Comparison of ENCODE assay signal across 8 cellular contexts in genomic region chr22:42369250-42370041, GRCh38.
DNase-seq lines count a peak whose midpoint lies in the region; ATAC-seq and TF ChIP-seq lines count a peak whose summit lies in the region.

No MANE protein-coding gene starts in this region.

- CTCF ChIA-PET in RWPE1 (lab: Yijun Ruan, JAX): interaction anchor here (1.6 kb wide), 1 partner anchor 68 kb away, joined by 6 read pairs; no protein-coding TSS in a partner anchor

- peaks cover 32% of the 10 kb centered on the region for H3K79me2 ChIP-seq in GM23338 (replicated peaks; ENCODE audit: insufficient read depth)

- H3K27me3 Mint-ChIP-seq in GM23338 (ENCODE audit: insufficient read depth, low read depth, poor library complexity) (peaks cover 32% of the 10 kb centered on the region), neural crest cell (ENCODE audit: low read depth) (peaks cover 75% of the 10 kb centered on the region)
- H3K27me3 Mint-ChIP-seq in stimulated activated naive CD8-positive, alpha-beta T cell treated with anti-CD3 and anti-CD28 coated beads, Interleukin-15, amount 100 ng/mL, for 72 hours: peaks cover 45% of the 10 kb centered on the region

- no peaks in the 10 kb centered on the region; the same call in 1 of the 2 replicates for H3K36me3 ChIP-seq in GM23338 (ENCODE audit: insufficient read depth)

- H3K9me2 ChIP-seq in GM23338 (ENCODE audit: insufficient read depth): no peaks in the 10 kb centered on the region

- H3K27ac Mint-ChIP-seq in GM23338 (no peak overlapping the region; the same call in 1 of the 2 replicates), neural crest cell (ENCODE audit: unreplicated experiment) (no peak overlapping the region)
- peak overlapping the region in 1 of 2 donors; percentile 79 for H3K27ac Mint-ChIP-seq in stimulated activated naive CD8-positive, alpha-beta T cell treated with anti-CD3 and anti-CD28 coated beads, Interleukin-15, amount 100 ng/mL, for 72 hours

- peak overlapping the region; percentile 34; the same call in 1 of the 2 replicates for H2AFZ ChIP-seq in GM23338

- no peaks in the 10 kb centered on the region; the same call in 1 of the 2 replicates for H4K20me1 ChIP-seq in GM23338 (replicated peaks; ENCODE audit: insufficient read depth)

- H3K4me3 Mint-ChIP-seq in GM23338 (peak overlapping the region; percentile 76), neural crest cell (peak overlapping the region; percentile 86)
- peak overlapping the region; percentile 75 to 87 for H3K4me3 Mint-ChIP-seq in stimulated activated naive CD8-positive, alpha-beta T cell treated with anti-CD3 and anti-CD28 coated beads, Interleukin-15, amount 100 ng/mL, for 72 hours

- peak; percentile 69 for ATAC-seq in GM23338
- peak; percentile 98 for ATAC-seq in stimulated activated naive CD8-positive, alpha-beta T cell treated with anti-CD3 and anti-CD28 coated beads, Interleukin-15, amount 100 ng/mL, for 72 hours

- H3F3A ChIP-seq in GM23338 (replicated peaks; ENCODE audit: low read depth): peaks cover 28% of the 10 kb centered on the region

- H3K36me3 Mint-ChIP-seq in GM23338 (ENCODE audit: low read depth) (no peaks in the 10 kb centered on the region), neural crest cell (ENCODE audit: low read depth) (no peaks in the 10 kb centered on the region)

- TF ChIP-seq CTCF in GM23338 (conservative IDR thresholded peaks at IDR 0.05; ENCODE audit: low read depth in 2 of 2): no peak
- no peak for TF ChIP-seq CTCF in RWPE1 (conservative IDR thresholded peaks at IDR 0.05; ENCODE audit: low read depth)
- no peak for TF ChIP-seq CTCF in neural crest cell (conservative IDR thresholded peaks at IDR 0.05)

- POLR2A ChIA-PET in RWPE1 (lab: Yijun Ruan, JAX; ENCODE audit: low non-redundant PET): interaction anchor here (0.6 to 0.7 kb wide), 2 partner anchors 70 to 72 kb away, joined by 4 read pairs; no protein-coding TSS in a partner anchor

- H3K9me3 Mint-ChIP-seq in GM23338 (no peaks in the 10 kb centered on the region), neural crest cell (no peaks in the 10 kb centered on the region)
- no peaks in the 10 kb centered on the region for H3K9me3 Mint-ChIP-seq in stimulated activated naive CD8-positive, alpha-beta T cell treated with anti-CD3 and anti-CD28 coated beads, Interleukin-15, amount 100 ng/mL, for 72 hours

- peak overlapping the region; percentile 79; the same call in 1 of the 2 replicates for H3K27ac ChIP-seq in GM23338 (ENCODE audit: low read depth)
- peak overlapping the region; percentile 56 for H3K27ac ChIP-seq in RWPE1

- peaks cover 58% of the 10 kb centered on the region for H3K4me1 ChIP-seq in GM23338 (ENCODE audit: insufficient read depth)

- peak overlapping the region; percentile 65 for H3K4me3 ChIP-seq in GM23338

- peaks cover 14% of the 10 kb centered on the region for H3K27me3 ChIP-seq in GM23338 (ENCODE audit: insufficient read depth)

- peak; percentile 95 for DNase-seq in EL
- peak; percentile 98 for DNase-seq in GM23338 (ENCODE audit: low spot score)
- DNase-seq in LHCN-M2 (ENCODE audit: low read depth): peak; percentile 79
- DNase-seq in RWPE1 (ENCODE audit: low spot score): peak; percentile 97
- DNase-seq in activated gamma-delta T cell treated with Interleukin-2 at 50 U/mL for 16 hours: peak; percentile 79
- peak; percentile 85 for DNase-seq in foreskin melanocyte
- peak; percentile 77 for DNase-seq in neural crest cell (ENCODE audit: low read depth, low spot score)
- DNase-seq in stimulated activated naive CD8-positive, alpha-beta T cell treated with anti-CD3 and anti-CD28 coated beads, Interleukin-15, amount 100 ng/mL, for 72 hours: peak; percentile 77 to 86

- H3K4me1 Mint-ChIP-seq in GM23338 (peaks cover 55% of the 10 kb centered on the region), neural crest cell (peaks cover 63% of the 10 kb centered on the region)
- peaks cover 33% of the 10 kb centered on the region for H3K4me1 Mint-ChIP-seq in stimulated activated naive CD8-positive, alpha-beta T cell treated with anti-CD3 and anti-CD28 coated beads, Interleukin-15, amount 100 ng/mL, for 72 hours

- peak overlapping the region; percentile 98 for H3K4me2 ChIP-seq in GM23338

TF ChIP-seq in GM23338, 12 proteins besides CTCF, POLR2A, EP300 and RAD21:
- TF ChIP-seq ZNF462 (CRISPR knock-in tag; IDR thresholded peaks at IDR 0.05): no peak
- TF ChIP-seq EZH2phosphoT487 (IDR thresholded peaks at IDR 0.05; ENCODE audit: unreplicated experiment): no peak
- TF ChIP-seq POLR2AphosphoS5 (IDR thresholded peaks at IDR 0.05; ENCODE audit: low read depth): peak; percentile 74
- no peak for TF ChIP-seq JUNB (IDR thresholded peaks at IDR 0.05; ENCODE audit: unreplicated experiment)
- no peak for TF ChIP-seq NANOG (IDR thresholded peaks at IDR 0.05; ENCODE audit: borderline replicate concordance)
- no peak for TF ChIP-seq ZNF331 (CRISPR knock-in tag; IDR thresholded peaks at IDR 0.05; ENCODE audit: low read depth)

Comparison
In these comparisons a context has a peak if more than half of its experiments do, and no peak if none do; other contexts are left out.
1. Peak in every context shown above with its lines: DNase-seq, ATAC-seq, H3K4me3 ChIP-seq and H3K27ac ChIP-seq.